17 cellular contexts compared by ENCODE assay signal in genomic region chr15:33716025-33716424, GRCh38.
"Had no signal": no experiment of that assay in that cellular context is flagged by ENCODE, and none has a peak within 500 bp of the region (broad histone marks: within the 10 kb centered on the region; RNA-seq: fewer than 3 reads in every experiment).

No MANE protein-coding gene starts in this region.

- H3K36me3 Mint-ChIP-seq: activated CD8-positive, alpha-beta memory T cell treated with anti-CD3 and anti-CD28 coated beads, Interleukin-2, amount 10 ng/mL, durations not matched to agents 7 days and 5 days had no signal

- H3K4me1 Mint-ChIP-seq: activated CD8-positive, alpha-beta memory T cell treated with anti-CD3 and anti-CD28 coated beads, Interleukin-2, amount 10 ng/mL, durations not matched to agents 7 days and 5 days had no signal

- DNase-seq: activated CD4-positive, alpha-beta T cell treated with anti-CD3 and anti-CD28 coated beads for 1 hour; activated CD8-positive, alpha-beta memory T cell treated with anti-CD3 and anti-CD28 coated beads, Interleukin-2, amount 10 ng/mL, durations not matched to agents 7 days and 5 days; activated effector memory CD4-positive, alpha-beta T cell treated with Interleukin-2 at 50 U/mL for 16 hours; colonic mucosa; islet precursor cell; left lung; mesendoderm; RPMI8226; spleen; stimulated activated naive CD4-positive, alpha-beta T cell treated with Interleukin-2 at 50 U/mL for 16 hours; SW 1271; T-helper 9 cell had no signal

- H3K27ac ChIP-seq: ascending aorta, cardiac muscle cell, colonic mucosa, gastroesophageal sphincter, left lung, SJSA1, spleen had no signal

- H3K27me3 Mint-ChIP-seq: activated CD8-positive, alpha-beta memory T cell treated with anti-CD3 and anti-CD28 coated beads, Interleukin-2, amount 10 ng/mL, durations not matched to agents 7 days and 5 days had no signal

- ATAC-seq: activated CD8-positive, alpha-beta memory T cell treated with anti-CD3 and anti-CD28 coated beads, Interleukin-2, amount 10 ng/mL, durations not matched to agents 7 days and 5 days; gastroesophageal sphincter; left lung; sciatic nerve had no signal

- H3K4me3 Mint-ChIP-seq: activated CD8-positive, alpha-beta memory T cell treated with anti-CD3 and anti-CD28 coated beads, Interleukin-2, amount 10 ng/mL, durations not matched to agents 7 days and 5 days had no signal

- H3K27ac Mint-ChIP-seq: activated CD8-positive, alpha-beta memory T cell treated with anti-CD3 and anti-CD28 coated beads, Interleukin-2, amount 10 ng/mL, durations not matched to agents 7 days and 5 days had no signal
